Comparison of ENCODE assay signal across 27 cellular contexts in genomic region chr13:73364706-73365105, GRCh38.
A peak's percentile ranks its signal among the peaks of the same experiment; 100 is the strongest.
DNase-seq lines count a peak whose midpoint lies in the region; ATAC-seq and TF ChIP-seq lines count a peak whose summit lies in the region.
"Had no signal": no experiment of that assay in that cellular context is flagged by ENCODE, and none has a peak within 500 bp of the region (broad histone marks: within the 10 kb centered on the region; RNA-seq: fewer than 3 reads in every experiment).

No MANE protein-coding gene starts in this region.

- peak overlapping the region; percentile 96 for H3K27ac ChIP-seq in PC-9
- H3K27ac ChIP-seq: KMS-11, SJSA1, testis, uterus had no signal

- no peaks in the 10 kb centered on the region for H3K9me2 ChIP-seq in PC-9 (ENCODE audit: insufficient read depth)

- no peaks in the 10 kb centered on the region; the same call in 1 of the 2 replicates for H3K36me3 ChIP-seq in PC-9 (ENCODE audit: low read depth)
- H3K36me3 ChIP-seq: SJSA1, uterus had no signal

- no peaks in the 10 kb centered on the region; the same call in 1 of the 2 replicates for H3K9me3 ChIP-seq in PC-9 (ENCODE audit: insufficient read depth, low read depth)
- H3K9me3 ChIP-seq: body of pancreas, SJSA1, testis, uterus had no signal

- ATAC-seq in left colon (peak; percentile 55), HG03108 (IDR thresholded peaks at IDR 0.05; ENCODE audit: unreplicated experiment) (no peak)
- no peak for ATAC-seq in activated T-helper 17 cell treated with anti-CD3 and anti-CD28 coated beads, Interleukin-2, amount 50 U/mL, for 72 hours (replicated peaks)
- ATAC-seq: activated CD8-positive, alpha-beta T cell treated with anti-CD3 and anti-CD28 coated beads, Interleukin-2, amount 10 ng/mL, durations not matched to agents 7 days and 5 days; left ventricle myocardium superior; natural killer cell treated with Interleukin-12 subunit alpha and Interleukin-12 subunit beta and Interleukin-15 and Interleukin-18, amount 100 ng/mL, for 72 hours; T-cell had no signal

- no peaks in the 10 kb centered on the region for H3K4me1 Mint-ChIP-seq in activated T-helper 17 cell treated with anti-CD3 and anti-CD28 coated beads, Interleukin-2, amount 50 U/mL, for 72 hours
- H3K4me1 Mint-ChIP-seq: CD14-positive monocyte, T-cell had no signal

- intact Hi-C loops in PC-9 (cut with micrococcal nuclease; ENCODE audit: unreplicated experiment) (no loop called here), left colon (cut with DNase I, micrococcal nuclease) (no loop called here)

- H3K4me2 ChIP-seq in PC-9, result no peak overlapping the region
- H3K4me2 ChIP-seq: KMS-11 had no signal

- H2AFZ ChIP-seq in PC-9, result no peak overlapping the region

- no peaks in the 10 kb centered on the region for H3K79me2 ChIP-seq in PC-9 (ENCODE audit: low read depth)

- no peak overlapping the region for H3K4me3 Mint-ChIP-seq in activated T-helper 17 cell treated with anti-CD3 and anti-CD28 coated beads, Interleukin-2, amount 50 U/mL, for 72 hours
- H3K4me3 Mint-ChIP-seq: activated CD8-positive, alpha-beta T cell treated with anti-CD3 and anti-CD28 coated beads, Interleukin-2, amount 10 ng/mL, durations not matched to agents 7 days and 5 days; CD14-positive monocyte; natural killer cell treated with Interleukin-12 subunit alpha and Interleukin-12 subunit beta and Interleukin-15 and Interleukin-18, amount 100 ng/mL, for 72 hours; T-cell had no signal

- H3K27me3 ChIP-seq in PC-9 (ENCODE audit: insufficient read depth, low read depth), result no peaks in the 10 kb centered on the region
- H3K27me3 ChIP-seq: body of pancreas, SJSA1, testis, uterus had no signal

- no peak overlapping the region for H3K27ac Mint-ChIP-seq in activated T-helper 17 cell treated with anti-CD3 and anti-CD28 coated beads, Interleukin-2, amount 50 U/mL, for 72 hours
- H3K27ac Mint-ChIP-seq: activated CD8-positive, alpha-beta T cell treated with anti-CD3 and anti-CD28 coated beads, Interleukin-2, amount 10 ng/mL, durations not matched to agents 7 days and 5 days; CD14-positive monocyte; natural killer cell treated with Interleukin-12 subunit alpha and Interleukin-12 subunit beta and Interleukin-15 and Interleukin-18, amount 100 ng/mL, for 72 hours; T-cell had no signal

- no peaks in the 10 kb centered on the region for H3K36me3 Mint-ChIP-seq in activated T-helper 17 cell treated with anti-CD3 and anti-CD28 coated beads, Interleukin-2, amount 50 U/mL, for 72 hours (ENCODE audit: low read depth)
- H3K36me3 Mint-ChIP-seq: CD14-positive monocyte; natural killer cell treated with Interleukin-12 subunit alpha and Interleukin-12 subunit beta and Interleukin-15 and Interleukin-18, amount 100 ng/mL, for 72 hours; T-cell had no signal

- no peak overlapping the region for H3K4me3 ChIP-seq in PC-9
- H3K4me3 ChIP-seq: body of pancreas, SJSA1, testis, uterus had no signal

- BruUV-seq in PC-9 (replicated peaks; lab: Mats Ljungman, UMichigan), result no TSS peak

- no peak for TF ChIP-seq CTCF in PC-9 (conservative IDR thresholded peaks at IDR 0.05)

- peaks cover 46% of the 10 kb centered on the region for H3K4me1 ChIP-seq in PC-9 (replicated peaks; ENCODE audit: insufficient read depth)
- H3K4me1 ChIP-seq: SJSA1, testis, uterus had no signal

- H3K27me3 Mint-ChIP-seq in activated T-helper 17 cell treated with anti-CD3 and anti-CD28 coated beads, Interleukin-2, amount 50 U/mL, for 72 hours, result no peaks in the 10 kb centered on the region
- H3K27me3 Mint-ChIP-seq: natural killer cell treated with Interleukin-12 subunit alpha and Interleukin-12 subunit beta and Interleukin-15 and Interleukin-18, amount 100 ng/mL, for 72 hours; T-cell had no signal

- DNase-seq in COR-L47 (lab: John Stamatoyannopoulos, UW) (peak; percentile 23), NCI-H187 (lab: John Stamatoyannopoulos, UW) (peak; percentile 60 to 91), PC-9 (no peak), left colon (peak; percentile 46 to 61), NCI-H774 (lab: John Stamatoyannopoulos, UW) (no peak)
- DNase-seq: activated CD8-positive, alpha-beta T cell treated with anti-CD3 and anti-CD28 coated beads, Interleukin-2, amount 10 ng/mL, durations not matched to agents 7 days and 5 days; activated gamma-delta T cell; effector CD4-positive, alpha-beta T cell; foreskin fibroblast; GOT3; hippocampal formation; left ventricle myocardium superior; midbrain; NCI-H1694; NCI-H226; stimulated activated CD4-positive, alpha-beta T cell treated with anti-CD3 and anti-CD28 coated beads, Interleukin-4, amount 100 ng/mL, for 24 hours; stimulated activated naive CD4-positive, alpha-beta T cell; T-cell; testis; uterus had no signal

- CTCF ChIA-PET in PC-9 (lab: Charles Lee), result no interaction called here

- H3K9me3 Mint-ChIP-seq in activated T-helper 17 cell treated with anti-CD3 and anti-CD28 coated beads, Interleukin-2, amount 50 U/mL, for 72 hours, result no peaks in the 10 kb centered on the region
- H3K9me3 Mint-ChIP-seq: CD14-positive monocyte; natural killer cell treated with Interleukin-12 subunit alpha and Interleukin-12 subunit beta and Interleukin-15 and Interleukin-18, amount 100 ng/mL, for 72 hours; T-cell had no signal

- H3F3A ChIP-seq in PC-9 (ENCODE audit: insufficient read depth, low read depth), result peaks cover 27% of the 10 kb centered on the region

- POLR2A ChIA-PET in PC-9 (lab: Charles Lee; ENCODE audit: unreplicated experiment), result no interaction called here

- H4K20me1 ChIP-seq in PC-9 (ENCODE audit: insufficient read depth), result no peaks in the 10 kb centered on the region

Comparison
In these comparisons a context has a peak if more than half of its experiments do, and no peak if none do; other contexts are left out.
1. DNase-seq: peak in COR-L47 (single experiment), NCI-H187 (2 of 2) and left colon (2 of 2); none in PC-9 (0 of 2) and NCI-H774 (single experiment).